ENCODE assay signal across 1 cellular context in genomic region chr7:123751816-123752215, GRCh38.
TF ChIP-seq lines count a peak whose summit lies in the region.

No MANE protein-coding gene starts in this region.

TF ChIP-seq in K562, 482 proteins besides CTCF, POLR2A, EP300 and RAD21 (continued from another document):
- TF ChIP-seq, protein P1, sequence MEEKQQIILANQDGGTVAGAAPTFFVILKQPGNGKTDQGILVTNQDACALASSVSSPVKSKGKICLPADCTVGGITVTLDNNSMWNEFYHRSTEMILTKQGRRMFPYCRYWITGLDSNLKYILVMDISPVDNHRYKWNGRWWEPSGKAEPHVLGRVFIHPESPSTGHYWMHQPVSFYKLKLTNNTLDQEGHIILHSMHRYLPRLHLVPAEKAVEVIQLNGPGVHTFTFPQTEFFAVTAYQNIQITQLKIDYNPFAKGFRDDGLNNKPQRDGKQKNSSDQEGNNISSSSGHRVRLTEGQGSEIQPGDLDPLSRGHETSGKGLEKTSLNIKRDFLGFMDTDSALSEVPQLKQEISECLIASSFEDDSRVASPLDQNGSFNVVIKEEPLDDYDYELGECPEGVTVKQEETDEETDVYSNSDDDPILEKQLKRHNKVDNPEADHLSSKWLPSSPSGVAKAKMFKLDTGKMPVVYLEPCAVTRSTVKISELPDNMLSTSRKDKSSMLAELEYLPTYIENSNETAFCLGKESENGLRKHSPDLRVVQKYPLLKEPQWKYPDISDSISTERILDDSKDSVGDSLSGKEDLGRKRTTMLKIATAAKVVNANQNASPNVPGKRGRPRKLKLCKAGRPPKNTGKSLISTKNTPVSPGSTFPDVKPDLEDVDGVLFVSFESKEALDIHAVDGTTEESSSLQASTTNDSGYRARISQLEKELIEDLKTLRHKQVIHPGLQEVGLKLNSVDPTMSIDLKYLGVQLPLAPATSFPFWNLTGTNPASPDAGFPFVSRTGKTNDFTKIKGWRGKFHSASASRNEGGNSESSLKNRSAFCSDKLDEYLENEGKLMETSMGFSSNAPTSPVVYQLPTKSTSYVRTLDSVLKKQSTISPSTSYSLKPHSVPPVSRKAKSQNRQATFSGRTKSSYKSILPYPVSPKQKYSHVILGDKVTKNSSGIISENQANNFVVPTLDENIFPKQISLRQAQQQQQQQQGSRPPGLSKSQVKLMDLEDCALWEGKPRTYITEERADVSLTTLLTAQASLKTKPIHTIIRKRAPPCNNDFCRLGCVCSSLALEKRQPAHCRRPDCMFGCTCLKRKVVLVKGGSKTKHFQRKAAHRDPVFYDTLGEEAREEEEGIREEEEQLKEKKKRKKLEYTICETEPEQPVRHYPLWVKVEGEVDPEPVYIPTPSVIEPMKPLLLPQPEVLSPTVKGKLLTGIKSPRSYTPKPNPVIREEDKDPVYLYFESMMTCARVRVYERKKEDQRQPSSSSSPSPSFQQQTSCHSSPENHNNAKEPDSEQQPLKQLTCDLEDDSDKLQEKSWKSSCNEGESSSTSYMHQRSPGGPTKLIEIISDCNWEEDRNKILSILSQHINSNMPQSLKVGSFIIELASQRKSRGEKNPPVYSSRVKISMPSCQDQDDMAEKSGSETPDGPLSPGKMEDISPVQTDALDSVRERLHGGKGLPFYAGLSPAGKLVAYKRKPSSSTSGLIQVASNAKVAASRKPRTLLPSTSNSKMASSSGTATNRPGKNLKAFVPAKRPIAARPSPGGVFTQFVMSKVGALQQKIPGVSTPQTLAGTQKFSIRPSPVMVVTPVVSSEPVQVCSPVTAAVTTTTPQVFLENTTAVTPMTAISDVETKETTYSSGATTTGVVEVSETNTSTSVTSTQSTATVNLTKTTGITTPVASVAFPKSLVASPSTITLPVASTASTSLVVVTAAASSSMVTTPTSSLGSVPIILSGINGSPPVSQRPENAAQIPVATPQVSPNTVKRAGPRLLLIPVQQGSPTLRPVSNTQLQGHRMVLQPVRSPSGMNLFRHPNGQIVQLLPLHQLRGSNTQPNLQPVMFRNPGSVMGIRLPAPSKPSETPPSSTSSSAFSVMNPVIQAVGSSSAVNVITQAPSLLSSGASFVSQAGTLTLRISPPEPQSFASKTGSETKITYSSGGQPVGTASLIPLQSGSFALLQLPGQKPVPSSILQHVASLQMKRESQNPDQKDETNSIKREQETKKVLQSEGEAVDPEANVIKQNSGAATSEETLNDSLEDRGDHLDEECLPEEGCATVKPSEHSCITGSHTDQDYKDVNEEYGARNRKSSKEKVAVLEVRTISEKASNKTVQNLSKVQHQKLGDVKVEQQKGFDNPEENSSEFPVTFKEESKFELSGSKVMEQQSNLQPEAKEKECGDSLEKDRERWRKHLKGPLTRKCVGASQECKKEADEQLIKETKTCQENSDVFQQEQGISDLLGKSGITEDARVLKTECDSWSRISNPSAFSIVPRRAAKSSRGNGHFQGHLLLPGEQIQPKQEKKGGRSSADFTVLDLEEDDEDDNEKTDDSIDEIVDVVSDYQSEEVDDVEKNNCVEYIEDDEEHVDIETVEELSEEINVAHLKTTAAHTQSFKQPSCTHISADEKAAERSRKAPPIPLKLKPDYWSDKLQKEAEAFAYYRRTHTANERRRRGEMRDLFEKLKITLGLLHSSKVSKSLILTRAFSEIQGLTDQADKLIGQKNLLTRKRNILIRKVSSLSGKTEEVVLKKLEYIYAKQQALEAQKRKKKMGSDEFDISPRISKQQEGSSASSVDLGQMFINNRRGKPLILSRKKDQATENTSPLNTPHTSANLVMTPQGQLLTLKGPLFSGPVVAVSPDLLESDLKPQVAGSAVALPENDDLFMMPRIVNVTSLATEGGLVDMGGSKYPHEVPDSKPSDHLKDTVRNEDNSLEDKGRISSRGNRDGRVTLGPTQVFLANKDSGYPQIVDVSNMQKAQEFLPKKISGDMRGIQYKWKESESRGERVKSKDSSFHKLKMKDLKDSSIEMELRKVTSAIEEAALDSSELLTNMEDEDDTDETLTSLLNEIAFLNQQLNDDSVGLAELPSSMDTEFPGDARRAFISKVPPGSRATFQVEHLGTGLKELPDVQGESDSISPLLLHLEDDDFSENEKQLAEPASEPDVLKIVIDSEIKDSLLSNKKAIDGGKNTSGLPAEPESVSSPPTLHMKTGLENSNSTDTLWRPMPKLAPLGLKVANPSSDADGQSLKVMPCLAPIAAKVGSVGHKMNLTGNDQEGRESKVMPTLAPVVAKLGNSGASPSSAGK (IDR thresholded peaks at IDR 0.05): 0 out of 2 replicates have a peak, but pooled peaks have one; percentile 2
- TF ChIP-seq AFF1 (IDR thresholded peaks at IDR 0.05; ENCODE audit: low read depth in 1 of 2, partially characterized antibody in 2 of 2) (no peak), PKNOX1 (IDR thresholded peaks at IDR 0.05) (no peak), ZNF384 (IDR thresholded peaks at IDR 0.05; ENCODE audit: low read depth, low read length) (peak; percentile 11; the same call in 1 of the 2 replicates), TBL1XR1 (IDR thresholded peaks at IDR 0.05; ENCODE audit: low read length in 2 of 2) (0 out of 4 replicates have a peak, but pooled peaks of 1 of the 2 experiments have one; percentile 17), C11orf30 (IDR thresholded peaks at IDR 0.05; ENCODE audit: low read depth) (peak; percentile 12; the same call in 1 of the 2 replicates), RNF219 (CRISPR knock-in tag; IDR thresholded peaks at IDR 0.05) (0 out of 2 replicates have a peak, but pooled peaks have one; percentile 23)
- TF ChIP-seq, protein P2, sequence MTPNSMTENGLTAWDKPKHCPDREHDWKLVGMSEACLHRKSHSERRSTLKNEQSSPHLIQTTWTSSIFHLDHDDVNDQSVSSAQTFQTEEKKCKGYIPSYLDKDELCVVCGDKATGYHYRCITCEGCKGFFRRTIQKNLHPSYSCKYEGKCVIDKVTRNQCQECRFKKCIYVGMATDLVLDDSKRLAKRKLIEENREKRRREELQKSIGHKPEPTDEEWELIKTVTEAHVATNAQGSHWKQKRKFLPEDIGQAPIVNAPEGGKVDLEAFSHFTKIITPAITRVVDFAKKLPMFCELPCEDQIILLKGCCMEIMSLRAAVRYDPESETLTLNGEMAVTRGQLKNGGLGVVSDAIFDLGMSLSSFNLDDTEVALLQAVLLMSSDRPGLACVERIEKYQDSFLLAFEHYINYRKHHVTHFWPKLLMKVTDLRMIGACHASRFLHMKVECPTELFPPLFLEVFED (CRISPR knock-in tag; conservative IDR thresholded peaks at IDR 0.05): no peak
